ENCODE assay signal across 8 cellular contexts in the genomic region with DNA sequence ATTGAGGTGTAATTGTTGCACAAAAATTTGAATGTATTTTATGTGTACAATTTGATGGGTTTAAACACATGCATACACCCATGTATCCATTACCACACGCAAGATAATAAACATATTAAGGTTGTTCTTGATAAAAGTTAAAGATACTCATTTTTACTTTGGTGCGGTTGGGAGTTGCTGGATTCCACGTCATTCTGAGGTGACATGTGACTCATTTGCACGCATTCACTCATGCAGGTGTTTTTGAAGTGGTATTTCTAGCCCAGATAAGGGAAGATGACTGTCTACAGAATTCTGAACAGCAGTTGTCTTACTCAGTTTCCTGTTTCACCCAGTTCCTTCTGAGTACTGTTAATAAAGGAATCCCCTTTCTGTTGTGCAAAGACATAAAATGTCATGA.
A peak's percentile ranks its signal among the peaks of the same experiment; 100 is the strongest.
DNase-seq lines count a peak whose midpoint lies in the region; ATAC-seq, FAIRE-seq and TF ChIP-seq lines count a peak whose summit lies in the region.

No MANE protein-coding gene starts in this region.

- peak overlapping the region; percentile 23 for H3K4me3 Mint-ChIP-seq in activated CD4-positive, alpha-beta T cell treated with anti-CD3 and anti-CD28 coated beads for 36 hours
- H3K4me3 Mint-ChIP-seq in progenitor cell of endocrine pancreas (ENCODE audit: low read depth): no peak overlapping the region

- no peak overlapping the region for H3K18ac ChIP-seq in mesenchymal stem cell (ENCODE audit: low read depth in 1 of 2, low read length in 2 of 2)

- H3K27ac Mint-ChIP-seq in activated CD4-positive, alpha-beta T cell treated with anti-CD3 and anti-CD28 coated beads for 36 hours: peak overlapping the region; percentile 84
- no peak overlapping the region for H3K27ac Mint-ChIP-seq in progenitor cell of endocrine pancreas

- dilution Hi-C loops in keratinocyte (cut with MboI; ENCODE audit: extremely low pct_ligation_motif_present, low sequenced_read_pairs): no loop called here

- H3K79me1 ChIP-seq in mesenchymal stem cell (replicated peaks; ENCODE audit: low read length, poor library complexity, severe bottlenecking): no peaks in the 10 kb centered on the region

- no peak overlapping the region for H3K14ac ChIP-seq in mesenchymal stem cell (ENCODE audit: low read length in 2 of 2)

- H2BK12ac ChIP-seq in mesenchymal stem cell (ENCODE audit: low read length in 2 of 2): no peak overlapping the region

- no peaks in the 10 kb centered on the region for H3K79me2 ChIP-seq in keratinocyte (ENCODE audit: control insufficient read depth, insufficient read depth, low read length)

- peaks cover 48% of the 10 kb centered on the region for H3K4me1 Mint-ChIP-seq in activated CD4-positive, alpha-beta T cell treated with anti-CD3 and anti-CD28 coated beads for 36 hours
- peaks cover 2% of the 10 kb centered on the region for H3K4me1 Mint-ChIP-seq in progenitor cell of endocrine pancreas (ENCODE audit: low read depth)

- H4K8ac ChIP-seq in mesenchymal stem cell (ENCODE audit: low read length): no peak overlapping the region

- H3K23ac ChIP-seq in mesenchymal stem cell (ENCODE audit: low read length in 2 of 2): no peak overlapping the region

- H3K9me3 ChIP-seq in keratinocyte (ENCODE audit: control insufficient read depth, low read depth, low read length): no peaks in the 10 kb centered on the region
- no peaks in the 10 kb centered on the region for H3K9me3 ChIP-seq in gastrocnemius medialis
- no peaks in the 10 kb centered on the region for H3K9me3 ChIP-seq in tibial artery
- H3K9me3 ChIP-seq in mesenchymal stem cell (ENCODE audit: control insufficient read depth, low read length): no peaks in the 10 kb centered on the region

- no peaks in the 10 kb centered on the region for H4K20me1 ChIP-seq in keratinocyte (ENCODE audit: control insufficient read depth, extremely low read depth, insufficient read depth, low read length)

- H2AFZ ChIP-seq in keratinocyte (ENCODE audit: control insufficient read depth, low read length) (no peak overlapping the region), mesenchymal stem cell (ENCODE audit: low read depth, low read length) (no peak overlapping the region)

- H3K9ac ChIP-seq in keratinocyte (ENCODE audit: control insufficient read depth, extremely low read depth, insufficient read depth, low read length) (no peak overlapping the region), mesenchymal stem cell (ENCODE audit: low read length) (no peak overlapping the region)

- no peak overlapping the region for H3K4ac ChIP-seq in mesenchymal stem cell (ENCODE audit: low read depth in 1 of 2, low read length in 2 of 2)

- in situ Hi-C loops in gastrocnemius medialis (cut with MboI; ENCODE audit: low sequenced_read_pairs in 4 of 4): no loop called here

- no peak overlapping the region for H3K4me3 ChIP-seq in keratinocyte (ENCODE audit: control insufficient read depth in 2 of 3, extremely low read depth in 1 of 3, insufficient read depth in 2 of 3, low read depth in 1 of 3, low read length in 3 of 3)
- H3K4me3 ChIP-seq in gastrocnemius medialis: no peak overlapping the region
- H3K4me3 ChIP-seq in tibial artery: no peak overlapping the region
- H3K4me3 ChIP-seq in mesenchymal stem cell (ENCODE audit: insufficient read depth in 1 of 2, low read depth in 1 of 2, low read length in 2 of 2): no peak overlapping the region

- no peak overlapping the region for H4K91ac ChIP-seq in mesenchymal stem cell (ENCODE audit: low read length)

- POLR2A ChIA-PET in activated CD4-positive, alpha-beta T cell treated with anti-CD3 and anti-CD28 coated beads for 36 hours (lab: Charles Lee): no interaction called here

- H3K9me1 ChIP-seq in keratinocyte (ENCODE audit: control insufficient read depth, extremely low read depth, insufficient read depth, low read length): no peaks in the 10 kb centered on the region

- FAIRE-seq in GM12891 (lab: Jason Lieb, UNC) (peak; percentile 58), keratinocyte (lab: Jason Lieb, UNC) (no peak)

- no peaks in the 10 kb centered on the region for H3K27me3 ChIP-seq in keratinocyte (ENCODE audit: control insufficient read depth, extremely low read depth, insufficient read depth, low read length)
- H3K27me3 ChIP-seq in gastrocnemius medialis: no peaks in the 10 kb centered on the region
- no peaks in the 10 kb centered on the region for H3K27me3 ChIP-seq in tibial artery
- H3K27me3 ChIP-seq in mesenchymal stem cell (ENCODE audit: control insufficient read depth in 1 of 2, insufficient read depth in 1 of 2, low read length in 2 of 2): no peaks in the 10 kb centered on the region

- H2AK5ac ChIP-seq in mesenchymal stem cell (ENCODE audit: low read length, severe bottlenecking): no peak overlapping the region

- peaks cover 2% of the 10 kb centered on the region for H3K36me3 Mint-ChIP-seq in activated CD4-positive, alpha-beta T cell treated with anti-CD3 and anti-CD28 coated beads for 36 hours (ENCODE audit: low read depth)
- H3K36me3 Mint-ChIP-seq in progenitor cell of endocrine pancreas (ENCODE audit: insufficient read depth): no peaks in the 10 kb centered on the region

- WGBS in mesenchymal stem cell: 71% methylated on average over 3 of the region's 4 CpGs

- no peak overlapping the region for H2BK15ac ChIP-seq in mesenchymal stem cell (ENCODE audit: low read depth, poor library complexity, severe bottlenecking)

- peaks cover 7% of the 10 kb centered on the region for H3K9me3 Mint-ChIP-seq in activated CD4-positive, alpha-beta T cell treated with anti-CD3 and anti-CD28 coated beads for 36 hours (ENCODE audit: low read depth)
- H3K9me3 Mint-ChIP-seq in progenitor cell of endocrine pancreas (ENCODE audit: low read depth): peaks cover 11% of the 10 kb centered on the region

- CTCF ChIA-PET in activated CD4-positive, alpha-beta T cell treated with anti-CD3 and anti-CD28 coated beads for 36 hours (lab: Charles Lee): interaction anchor here (0.6 kb wide), 1 partner anchor 1541 kb away, joined by 5 read pairs; no protein-coding TSS in a partner anchor

- DNase-seq in GM12891 (ENCODE audit: insufficient read length, low spot score): no peak
- DNase-seq in activated CD4-positive, alpha-beta T cell treated with anti-CD3 and anti-CD28 coated beads for 36 hours: peak; percentile 70
- peak; percentile 41 for DNase-seq in keratinocyte (ENCODE audit: low read depth, low spot score)
- no peak for DNase-seq in gastrocnemius medialis
- no peak for DNase-seq in tibial artery
- DNase-seq in progenitor cell of endocrine pancreas (ENCODE audit: low spot score, unreplicated experiment): no peak
- no peak for DNase-seq in mesenchymal stem cell

- ATAC-seq in HG02870 (IDR thresholded peaks at IDR 0.05; ENCODE audit: unreplicated experiment) (peak; percentile 89), gastrocnemius medialis (no peak)
- peak; percentile 83 for ATAC-seq in activated CD4-positive, alpha-beta T cell treated with anti-CD3 and anti-CD28 coated beads for 36 hours

- H2BK5ac ChIP-seq in mesenchymal stem cell (ENCODE audit: low read depth, low read length, poor library complexity, severe bottlenecking): no peak overlapping the region

- H3K27me3 Mint-ChIP-seq in activated CD4-positive, alpha-beta T cell treated with anti-CD3 and anti-CD28 coated beads for 36 hours: no peaks in the 10 kb centered on the region
- no peaks in the 10 kb centered on the region for H3K27me3 Mint-ChIP-seq in progenitor cell of endocrine pancreas

- H3K4me1 ChIP-seq in keratinocyte (ENCODE audit: control insufficient read depth, extremely low read depth, insufficient read depth, low read length) (peaks cover 12% of the 10 kb centered on the region), gastrocnemius medialis (no peaks in the 10 kb centered on the region), tibial artery (peaks cover 0 to 11% (median 0%) of the 10 kb centered on the region in 4 donors), mesenchymal stem cell (ENCODE audit: control insufficient read depth, insufficient read depth, low read depth, low read length) (peaks cover 1% of the 10 kb centered on the region)

- H3K36me3 ChIP-seq in keratinocyte (ENCODE audit: control insufficient read depth in 2 of 2, extremely low read depth in 1 of 2, insufficient read depth in 2 of 2, low read length in 2 of 2): no peaks in the 10 kb centered on the region
- H3K36me3 ChIP-seq in gastrocnemius medialis: no peaks in the 10 kb centered on the region
- H3K36me3 ChIP-seq in tibial artery: no peaks in the 10 kb centered on the region
- no peaks in the 10 kb centered on the region for H3K36me3 ChIP-seq in mesenchymal stem cell (ENCODE audit: control insufficient read depth in 1 of 2, insufficient read depth in 2 of 2, low read depth in 1 of 2, low read length in 2 of 2)

- H3K27ac ChIP-seq in keratinocyte (ENCODE audit: control insufficient read depth, insufficient read depth, low read length) (peak overlapping the region; percentile 22), gastrocnemius medialis (no peak overlapping the region), tibial artery (no peak overlapping the region), mesenchymal stem cell (ENCODE audit: low read length, poor library complexity, severe bottlenecking) (no peak overlapping the region)

- intact Hi-C loops in activated CD4-positive, alpha-beta T cell treated with anti-CD3 and anti-CD28 coated beads for 36 hours (cut with DNase I, micrococcal nuclease): loop anchor here (1.0 to 10.0 kb wide), 16 partner anchors 10 to 740 kb away; partner anchors contain the start of genes ATP7A (in 1 of the 2), COX7B (in 1 of the 2), MAGT1 (in 1 of the 2) and P2RY10 (in 1 of the 2)
- intact Hi-C loops in gastrocnemius medialis (cut with DNase I; ENCODE audit: low total_unique reads) (no loop called here), tibial artery (cut with DNase I; ENCODE audit: low total_unique reads) (no loop called here)

- H3K4me2 ChIP-seq in keratinocyte (ENCODE audit: control insufficient read depth, extremely low read depth, insufficient read depth, low read depth, low read length): no peak overlapping the region
- H3K4me2 ChIP-seq in mesenchymal stem cell (ENCODE audit: low read length, poor library complexity, severe bottlenecking): no peak overlapping the region

- no peak overlapping the region for H2BK120ac ChIP-seq in mesenchymal stem cell (ENCODE audit: low read depth, low read length)

- TF ChIP-seq CTCF in keratinocyte (optimal IDR thresholded peaks at IDR 0.05 in 1 of 3, IDR thresholded peaks at IDR 0.05 in 1 of 3, conservative IDR thresholded peaks at IDR 0.05 in 1 of 3; ENCODE audit: extremely low read depth in 1 of 3, insufficient read depth in 2 of 3, low read length in 3 of 3) (no peak), gastrocnemius medialis (IDR thresholded peaks at IDR 0.05 in 4 of 5, conservative IDR thresholded peaks at IDR 0.05 in 1 of 5) (no peak), tibial artery (IDR thresholded peaks at IDR 0.05) (no peak), progenitor cell of endocrine pancreas (IDR thresholded peaks at IDR 0.05; ENCODE audit: unreplicated experiment) (no peak)

- TF ChIP-seq POLR2A in GM12891 (IDR thresholded peaks at IDR 0.05; ENCODE audit: low read depth, low read length): no peak
- TF ChIP-seq POLR2A in gastrocnemius medialis (IDR thresholded peaks at IDR 0.05): no peak

TF ChIP-seq in GM12891, 5 proteins besides CTCF, POLR2A, EP300 and RAD21 (continues in another document):
- TF ChIP-seq TAF1 (IDR thresholded peaks at IDR 0.05; ENCODE audit: low read depth, low read length) (no peak), POU2F2 (IDR thresholded peaks at IDR 0.05; ENCODE audit: low read depth, low read length) (no peak), SPI1 (IDR thresholded peaks at IDR 0.05; ENCODE audit: low read depth, low read length) (no peak)

Comparison
In these comparisons a context has a peak if more than half of its experiments do, and no peak if none do; other contexts are left out.
1. DNase-seq: peak in activated CD4-positive, alpha-beta T cell treated with anti-CD3 and anti-CD28 coated beads for 36 hours (single experiment) and keratinocyte (single experiment); none in GM12891 (single experiment), gastrocnemius medialis (0 of 2), tibial artery (0 of 2), progenitor cell of endocrine pancreas (single experiment) and mesenchymal stem cell (single experiment).
2. ATAC-seq: peak in HG02870 (single experiment) and activated CD4-positive, alpha-beta T cell treated with anti-CD3 and anti-CD28 coated beads for 36 hours (single experiment); none in gastrocnemius medialis (0 of 2).
3. intact Hi-C loops: an anchor here in activated CD4-positive, alpha-beta T cell treated with anti-CD3 and anti-CD28 coated beads for 36 hours (1.0 to 10.0 kb wide); none called in gastrocnemius medialis and tibial artery.